ENCODE assay signal across 8 cellular contexts in genomic region chr14:24309538-24310386, GRCh38. TPM values are rescaled to one million over a fixed set of nuclear protein-coding genes. Genes with fewer than 3 reads are reported as not detected.
DNase-seq lines count a peak whose midpoint lies in the region; ATAC-seq and TF ChIP-seq lines count a peak whose summit lies in the region.

LTB4R2 (plus strand) TSS chr14:24310140; CDS start chr14:24310665, 525 bp downstream.

- CTCF ChIA-PET in AG04450 (lab: Charles Lee): interaction anchor here (1.8 to 6.3 kb wide), 10 partner anchors 9 to 258 kb away, joined by 4 to 87 read pairs (median 32); partner anchors contain the start of genes CARMIL3, DHRS1, NOP9 and TINF2

- H3K27ac ChIP-seq in AG04450 (ENCODE audit: low read depth, low read length): no peak within 1 kb of the TSS

- H3K36me3 ChIP-seq in mucosa of stomach (ENCODE audit: control insufficient read depth, insufficient read depth, low read length): peaks cover 9% of the 10 kb centered on the region

- H3K27me3 ChIP-seq in AG04450 (ENCODE audit: control insufficient read depth, insufficient read depth, low read length) (no peaks in the 10 kb centered on the region), mucosa of stomach (ENCODE audit: control insufficient read depth, insufficient read depth, low read length) (no peaks in the 10 kb centered on the region)

- no peak for ATAC-seq in GM21529 (IDR thresholded peaks at IDR 0.05; ENCODE audit: unreplicated experiment)

- POLR2A ChIA-PET in AG04450 (lab: Yijun Ruan, JAX): interaction anchor here (1.3 kb wide), 1 partner anchor 122 kb away, joined by 5 read pairs; no protein-coding TSS in a partner anchor

- H3K9ac ChIP-seq in mucosa of stomach (ENCODE audit: low read length): peak within 1 kb of the TSS; percentile 15

- H3K4me1 ChIP-seq in mucosa of stomach (ENCODE audit: control insufficient read depth, insufficient read depth, low read length): peaks cover 48% of the 10 kb centered on the region

- peak within 1 kb of the TSS; percentile 20; the same call in 1 of the 2 replicates for H3K4me3 ChIP-seq in AG04450 (ENCODE audit: low read depth, low read length)
- H3K4me3 ChIP-seq in choroid plexus epithelial cell (ENCODE audit: low read depth, low read length): peak within 1 kb of the TSS; percentile 49
- H3K4me3 ChIP-seq in mucosa of stomach (ENCODE audit: low read length): no peak within 1 kb of the TSS

- no peaks in the 10 kb centered on the region for H3K9me3 ChIP-seq in AG04450 (ENCODE audit: control insufficient read depth, insufficient read depth, low read length)
- no peaks in the 10 kb centered on the region for H3K9me3 ChIP-seq in mucosa of stomach (ENCODE audit: control insufficient read depth, low read length)

- no peak for TF ChIP-seq CTCF in AG04450 (IDR thresholded peaks at IDR 0.05; ENCODE audit: low read depth, low read length)
- no peak for TF ChIP-seq CTCF in choroid plexus epithelial cell (conservative IDR thresholded peaks at IDR 0.05; ENCODE audit: low read depth, low read length)

- DNase-seq in AG04450 (ENCODE audit: low read depth, low spot score): no peak
- DNase-seq in HUDEP-2 (lab: John Stamatoyannopoulos, UW; ENCODE audit: unreplicated experiment in 76 of 76): peak in 39 of 76 experiments; percentile 13 to 82 (median 65)
- DNase-seq in choroid plexus epithelial cell (ENCODE audit: low read depth): no peak
- DNase-seq in central memory CD4-positive, alpha-beta T cell: no peak
- DNase-seq in foreskin melanocyte: no peak
- no peak for DNase-seq in SIG-M5 treated with dmso at 0.1 percent for 504 hours (lab: John Stamatoyannopoulos, UW; ENCODE audit: unreplicated experiment)

RNA-seq across cellular contexts. Expression of gene LTB4R2, which starts in this region (rescaled TPM):
- polyA plus RNA-seq in AG04450 (2011; rRNA removed): 0.91 and 0.93 TPM in 2 replicates
- 1.9 and 2.6 TPM in 2 replicates for polyA minus RNA-seq in AG04450 (2011; rRNA and poly(A)+ RNA removed)

Comparison
In these comparisons a context has a peak if more than half of its experiments do, and no peak if none do; other contexts are left out.
1. DNase-seq: peak in HUDEP-2 (39 of 76); none in AG04450 (single experiment), choroid plexus epithelial cell (single experiment), central memory CD4-positive, alpha-beta T cell (single experiment), foreskin melanocyte (single experiment) and SIG-M5 treated with dmso at 0.1 percent for 504 hours (single experiment).